Comparison of ENCODE assay signal across 14 cellular contexts in genomic region chr9:128242828-128243485, GRCh38. TPM values are rescaled to one million over a fixed set of nuclear protein-coding genes. Genes with fewer than 3 reads are reported as not detected.
DNase-seq lines count a peak whose midpoint lies in the region; ATAC-seq and TF ChIP-seq lines count a peak whose summit lies in the region.
"Had no signal": no experiment of that assay in that cellular context is flagged by ENCODE, and none has a peak within 500 bp of the region (broad histone marks: within the 10 kb centered on the region; RNA-seq: fewer than 3 reads in every experiment).

No MANE protein-coding gene starts in this region.

- ATAC-seq in HG03159 (IDR thresholded peaks at IDR 0.05; ENCODE audit: unreplicated experiment): no peak
- ATAC-seq: activated naive CD8-positive, alpha-beta T cell treated with anti-CD3 and anti-CD28 coated beads, Interleukin-2, amount 50 U/mL, for 24 hours had no signal

- H3K36me3 Mint-ChIP-seq in osteocyte (ENCODE audit: unreplicated experiment): no peaks in the 10 kb centered on the region
- H3K36me3 Mint-ChIP-seq: CD4-positive, CD25-positive, alpha-beta regulatory T cell had no signal

- intact Hi-C loops in vagina (cut with DNase I): no loop called here

- H3K9me3 ChIP-seq in vagina (no peaks in the 10 kb centered on the region), SJCRH30 (replicated peaks) (no peaks in the 10 kb centered on the region)
- H3K9me3 ChIP-seq: neutrophil had no signal

- no peaks in the 10 kb centered on the region for H3K9me3 Mint-ChIP-seq in osteocyte (ENCODE audit: unreplicated experiment)
- H3K9me3 Mint-ChIP-seq: activated naive CD8-positive, alpha-beta T cell treated with anti-CD3 and anti-CD28 coated beads, Interleukin-2, amount 50 U/mL, for 24 hours; CD4-positive, CD25-positive, alpha-beta regulatory T cell; stimulated activated naive CD8-positive, alpha-beta T cell treated with anti-CD3 and anti-CD28 coated beads, Interleukin-15, Interleukin-2, amounts not matched to agents 100 ng/mL and 50 ng/mL, for 24 hours; T-helper 1 cell treated with Interleukin-12 subunit alpha and Interleukin-12 subunit beta and Interleukin-4 antibody, amounts not matched to agents 30 μg/mL and 1 μg/mL, for 36 hours had no signal

- no peak for TF ChIP-seq POLR2A in vagina (IDR thresholded peaks at IDR 0.05)

- H3K27ac ChIP-seq in angular gyrus (ENCODE audit: low read depth, low read length): peak overlapping the region; percentile 26
- peak overlapping the region; percentile 85 for H3K27ac ChIP-seq in vagina
- no peak overlapping the region for H3K27ac ChIP-seq in SJCRH30
- H3K27ac ChIP-seq: neutrophil had no signal

- H3K4me3 Mint-ChIP-seq in osteocyte (ENCODE audit: unreplicated experiment): no peak overlapping the region
- H3K4me3 Mint-ChIP-seq: activated naive CD8-positive, alpha-beta T cell treated with anti-CD3 and anti-CD28 coated beads, Interleukin-2, amount 50 U/mL, for 24 hours; stimulated activated naive CD8-positive, alpha-beta T cell treated with anti-CD3 and anti-CD28 coated beads, Interleukin-15, Interleukin-2, amounts not matched to agents 100 ng/mL and 50 ng/mL, for 24 hours; T-helper 1 cell treated with Interleukin-12 subunit alpha and Interleukin-12 subunit beta and Interleukin-4 antibody, amounts not matched to agents 30 μg/mL and 1 μg/mL, for 36 hours had no signal

- TF ChIP-seq CTCF in foreskin fibroblast (IDR thresholded peaks at IDR 0.05; ENCODE audit: low read depth, low read length) (no peak), osteocyte (IDR thresholded peaks at IDR 0.05) (no peak), vagina (IDR thresholded peaks at IDR 0.05) (no peak)

- peak; percentile 44 to 83 for DNase-seq in foreskin fibroblast
- no peak for DNase-seq in osteocyte (ENCODE audit: extremely low spot score, unreplicated experiment)
- DNase-seq in vagina (ENCODE audit: extremely low spot score in 2 of 2): no peak
- no peak for DNase-seq in SJCRH30
- DNase-seq in amniotic stem cell (lab: John Stamatoyannopoulos, UW): no peak
- DNase-seq: activated naive CD8-positive, alpha-beta T cell treated with anti-CD3 and anti-CD28 coated beads, Interleukin-2, amount 50 U/mL, for 24 hours; CD4-positive, CD25-positive, alpha-beta regulatory T cell; NCI-H187 treated with DMSO at 0.1 percent for 48 hours; NCI-H526 treated with DMSO at 0.1 percent for 48 hours had no signal

- H3K36me3 ChIP-seq in vagina: no peaks in the 10 kb centered on the region
- no peaks in the 10 kb centered on the region for H3K36me3 ChIP-seq in SJCRH30
- H3K36me3 ChIP-seq: neutrophil had no signal

- H3K4me1 ChIP-seq in vagina (peaks cover 31% of the 10 kb centered on the region), SJCRH30 (peaks cover 34% of the 10 kb centered on the region)

- H3K4me3 ChIP-seq in foreskin fibroblast (ENCODE audit: low read depth in 1 of 2, low read length in 2 of 2) (peak overlapping the region in 1 of 2 donors; percentile 89), vagina (peak overlapping the region; percentile 41 to 42), SJCRH30 (no peak overlapping the region)

- H3K27me3 ChIP-seq in vagina (no peaks in the 10 kb centered on the region), SJCRH30 (no peaks in the 10 kb centered on the region)

- H3K4me1 Mint-ChIP-seq in osteocyte (ENCODE audit: unreplicated experiment): peaks cover 38% of the 10 kb centered on the region

- H3K27me3 Mint-ChIP-seq in osteocyte (ENCODE audit: unreplicated experiment): no peaks in the 10 kb centered on the region

- H3K27ac Mint-ChIP-seq in osteocyte (ENCODE audit: unreplicated experiment): peak overlapping the region; percentile 81
- H3K27ac Mint-ChIP-seq: stimulated activated naive CD8-positive, alpha-beta T cell treated with anti-CD3 and anti-CD28 coated beads, Interleukin-15, Interleukin-2, amounts not matched to agents 100 ng/mL and 50 ng/mL, for 24 hours; T-helper 1 cell treated with Interleukin-12 subunit alpha and Interleukin-12 subunit beta and Interleukin-4 antibody, amounts not matched to agents 30 μg/mL and 1 μg/mL, for 36 hours had no signal

RNA-seq across cellular contexts. Expression of gene GOLGA2, which starts 32.9 kb away (rescaled TPM):
- 176 and 184 TPM in 2 replicates for total RNA-seq in osteocyte
- 84.5 TPM for total RNA-seq in vagina
- 62.3 and 84.3 TPM in 2 replicates for total RNA-seq in SJCRH30 (2014; rRNA removed; shearing (Covaris generic))

RNA-seq across cellular contexts. Expression of gene SWI5, which starts 33.1 kb away (rescaled TPM):
- 24.7 and 26.4 TPM in 2 replicates for total RNA-seq in osteocyte
- total RNA-seq in vagina: 42.7 TPM
- 32.1 and 33.3 TPM in 2 replicates for total RNA-seq in SJCRH30 (2014; rRNA removed; shearing (Covaris generic))

RNA-seq across cellular contexts. Expression of gene DNM1, which starts 39.8 kb away (rescaled TPM):
- total RNA-seq in osteocyte (40.2 and 45.4 TPM in 2 replicates), vagina (33.4 TPM)
- total RNA-seq in SJCRH30 (2014; rRNA removed; shearing (Covaris generic)): 1.7 and 3.8 TPM in 2 replicates

RNA-seq across cellular contexts. Expression of gene CIZ1, which starts 51.6 kb away (rescaled TPM):
- total RNA-seq in osteocyte: 147 and 170 TPM in 2 replicates
- 101 TPM for total RNA-seq in vagina
- 72.6 and 85.2 TPM in 2 replicates for total RNA-seq in SJCRH30 (2014; rRNA removed; shearing (Covaris generic))

Comparison
In these comparisons a context has a peak if more than half of its experiments do, and no peak if none do; other contexts are left out.
1. DNase-seq: peak in foreskin fibroblast (2 of 2); none in osteocyte (single experiment), vagina (0 of 2), SJCRH30 (0 of 2) and amniotic stem cell (single experiment).